ENCODE assay signal across 20 cellular contexts in genomic region chr18:9292047-9292446, GRCh38. TPM values are rescaled to one million over a fixed set of nuclear protein-coding genes. Genes with fewer than 3 reads are reported as not detected.
A peak's percentile ranks its signal among the peaks of the same experiment; 100 is the strongest.
DNase-seq lines count a peak whose midpoint lies in the region; ATAC-seq, FAIRE-seq and TF ChIP-seq lines count a peak whose summit lies in the region.
"Had no signal": no experiment of that assay in that cellular context is flagged by ENCODE, and none has a peak within 500 bp of the region (broad histone marks: within the 10 kb centered on the region; RNA-seq: fewer than 3 reads in every experiment).

No MANE protein-coding gene starts in this region.

- H3F3A ChIP-seq in smooth muscle cell (ENCODE audit: low read depth), result no peaks in the 10 kb centered on the region

- H3K4me3 ChIP-seq in A549 (no peak overlapping the region), IMR-90 (ENCODE audit: insufficient read depth, low read depth, low read length) (no peak overlapping the region), mesendoderm (ENCODE audit: low read length) (no peak overlapping the region), smooth muscle cell (no peak overlapping the region)
- H3K4me3 ChIP-seq: BLaER1 treated with 17β-estradiol and CSF1 and Interleukin-3, amounts not matched to agents 10 nM and 100 nM had no signal

- H3K4ac ChIP-seq in IMR-90 (ENCODE audit: low read depth, low read length) (no peak overlapping the region; the same call in 1 of the 2 replicates), mesendoderm (ENCODE audit: low read depth, low read length) (no peak overlapping the region)

- no peak for ATAC-seq in A549
- no peak for ATAC-seq in IMR-90 (ENCODE audit: low read depth)
- ATAC-seq in HG03432 (IDR thresholded peaks at IDR 0.05; ENCODE audit: unreplicated experiment), result no peak
- ATAC-seq: CD8-positive, alpha-beta T cell had no signal

- TF ChIP-seq EP300 in A549 (IDR thresholded peaks at IDR 0.05), result no peak

- H2BK120ac ChIP-seq in IMR-90 (ENCODE audit: low read depth, low read length) (0 out of 2 replicates have a peak overlapping the region, but pooled peaks have one; percentile 52), mesendoderm (ENCODE audit: low read depth, low read length) (no peak overlapping the region)

- in situ Hi-C loops in IMR-90 (cut with MboI; ENCODE audit: low sequenced_read_pairs), result no loop called here

- CTCF ChIA-PET in A549 (lab: Yijun Ruan, JAX), result no interaction called here
- CTCF ChIA-PET in IMR-90 (lab: Yijun Ruan, JAX), result no interaction called here

- BruUV-seq in IMR-90 (replicated peaks; lab: Mats Ljungman, UMichigan), result no TSS peak

- H3K9me3 ChIP-seq in A549 (peaks cover 6% of the 10 kb centered on the region), IMR-90 (ENCODE audit: control insufficient read depth, insufficient read depth, low read length) (peaks cover 12% of the 10 kb centered on the region), smooth muscle cell (replicated peaks; ENCODE audit: low read depth) (no peaks in the 10 kb centered on the region)

- dilution Hi-C loops in IMR-90 (cut with HindIII; ENCODE audit: low sequenced_read_pairs, unreplicated experiment), result no loop called here

- H3K27me3 ChIP-seq in IMR-90 (ENCODE audit: control insufficient read depth, insufficient read depth, low read length) (no peaks in the 10 kb centered on the region), mesendoderm (ENCODE audit: insufficient read depth, low read length, poor library complexity) (no peaks in the 10 kb centered on the region), smooth muscle cell (ENCODE audit: low read depth) (no peaks in the 10 kb centered on the region)
- H3K27me3 ChIP-seq: BLaER1 treated with 17β-estradiol and CSF1 and Interleukin-3, amounts not matched to agents 10 nM and 100 nM had no signal

- H3K14ac ChIP-seq in IMR-90 (replicated peaks; ENCODE audit: low read depth, low read length), result no peak overlapping the region

- H3K79me2 ChIP-seq in mesendoderm (ENCODE audit: control insufficient read depth, insufficient read depth, low read length) (no peaks in the 10 kb centered on the region), smooth muscle cell (ENCODE audit: low read depth) (no peaks in the 10 kb centered on the region)

- no peaks in the 10 kb centered on the region for H4K20me1 ChIP-seq in IMR-90 (ENCODE audit: insufficient read depth, low read length)
- no peaks in the 10 kb centered on the region for H4K20me1 ChIP-seq in smooth muscle cell (ENCODE audit: low read depth)
- H4K20me1 ChIP-seq: BLaER1 treated with 17β-estradiol and CSF1 and Interleukin-3, amounts not matched to agents 10 nM and 100 nM had no signal

- POLR2A ChIA-PET in A549 (lab: Yijun Ruan, JAX) (no interaction called here), IMR-90 (lab: Charles Lee; ENCODE audit: unreplicated experiment) (no interaction called here)

- 0 out of 2 replicates have a peak, but pooled peaks cover 3% of the 10 kb centered on the region for H3K9me1 ChIP-seq in IMR-90 (ENCODE audit: insufficient read depth, low read length)

- TF ChIP-seq POLR2A in A549 (IDR thresholded peaks at IDR 0.05; ENCODE audit: low read length) (no peak), IMR-90 (IDR thresholded peaks at IDR 0.05; ENCODE audit: low read depth, low read length) (no peak)

- H3K18ac ChIP-seq in IMR-90 (ENCODE audit: low read depth, low read length) (peak overlapping the region; percentile 65), mesendoderm (ENCODE audit: low read length) (no peak overlapping the region)

- WGBS in A549 (ENCODE audit: missing lambda C conversion rate), result 61% methylated on average over 2 of the region's 2 CpGs
- WGBS in IMR-90 (ENCODE audit: extremely low coverage in 2 of 2, insufficient read length in 1 of 2), 2 experiments, result 40% methylated on average over 1 of the region's 2 CpGs; no CpG with 5 or more reads in 1 of the 2 experiments
- no CpG with 5 or more reads among the region's 2 CpGs for WGBS in mesendoderm (ENCODE audit: extremely low coverage, insufficient coverage, low lambda C conversion rate)
- 99% methylated on average over 2 of the region's 2 CpGs for WGBS in smooth muscle cell (ENCODE audit: low lambda C conversion rate)

- no peak overlapping the region for H2AK5ac ChIP-seq in IMR-90 (ENCODE audit: low read depth, low read length)
- no peak overlapping the region for H2AK5ac ChIP-seq in mesendoderm (ENCODE audit: low read length)

- no peak overlapping the region for H3K23ac ChIP-seq in IMR-90 (ENCODE audit: low read depth, low read length)
- no peak overlapping the region for H3K23ac ChIP-seq in mesendoderm (ENCODE audit: low read length)

- no peak for FAIRE-seq in A549 (lab: Jason Lieb, UNC)
- FAIRE-seq: A204.1, D721Med, G401.6, GM12891, GM19239 had no signal

- H4K5ac ChIP-seq in IMR-90 (ENCODE audit: low read depth, low read length), result no peak overlapping the region; the same call in 1 of the 2 replicates
- H4K5ac ChIP-seq in mesendoderm (ENCODE audit: low read length), result no peak overlapping the region

- H3K4me2 ChIP-seq in A549 (no peak overlapping the region), IMR-90 (ENCODE audit: low read depth, low read length) (no peak overlapping the region), mesendoderm (ENCODE audit: low read length) (no peak overlapping the region), smooth muscle cell (no peak overlapping the region)
- H3K4me2 ChIP-seq: BLaER1 treated with 17β-estradiol and CSF1 and Interleukin-3, amounts not matched to agents 10 nM and 100 nM had no signal

- H2AFZ ChIP-seq in IMR-90 (replicated peaks; ENCODE audit: low read length, poor library complexity), result no peak overlapping the region
- no peak overlapping the region for H2AFZ ChIP-seq in smooth muscle cell (ENCODE audit: low read depth)

- H3K56ac ChIP-seq in IMR-90 (ENCODE audit: extremely low read depth, insufficient read depth, low read length) (no peak overlapping the region), mesendoderm (ENCODE audit: low read length) (no peak overlapping the region)

- H3K4me1 ChIP-seq in A549 (no peaks in the 10 kb centered on the region), IMR-90 (ENCODE audit: control insufficient read depth, insufficient read depth, low read length) (peaks cover 8% of the 10 kb centered on the region), mesendoderm (ENCODE audit: control insufficient read depth, low read depth, low read length) (no peaks in the 10 kb centered on the region), smooth muscle cell (ENCODE audit: low read depth) (peaks cover 4% of the 10 kb centered on the region)
- H3K4me1 ChIP-seq: BLaER1 treated with 17β-estradiol and CSF1 and Interleukin-3, amounts not matched to agents 10 nM and 100 nM; Caco-2 had no signal

- intact Hi-C loops in IMR-90 (cut with micrococcal nuclease), result loop anchor here (5.0 kb wide), 1 partner anchor 40 kb away; the partner anchor contains the start of gene TWSG1

- TF ChIP-seq RAD21 in A549 (conservative IDR thresholded peaks at IDR 0.05 in 1 of 2, IDR thresholded peaks at IDR 0.05 in 1 of 2) (no peak), IMR-90 (IDR thresholded peaks at IDR 0.05; ENCODE audit: low read length) (no peak)

- no peak overlapping the region for H4K91ac ChIP-seq in IMR-90 (ENCODE audit: insufficient read depth, low read depth, low read length)

- H2AK9ac ChIP-seq in IMR-90 (replicated peaks; ENCODE audit: low read depth, low read length, poor library complexity), result no peak overlapping the region

- H2BK5ac ChIP-seq in IMR-90 (ENCODE audit: low read depth, low read length, poor library complexity, severe bottlenecking), result no peak overlapping the region
- H2BK5ac ChIP-seq in mesendoderm (ENCODE audit: low read length), result no peak overlapping the region

- H4K8ac ChIP-seq in IMR-90 (ENCODE audit: low read depth in 2 of 2, low read length in 2 of 2), result no peak overlapping the region
- H4K8ac ChIP-seq in mesendoderm (ENCODE audit: low read depth, low read length), result no peak overlapping the region

- no peak for DNase-seq in A549 (ENCODE audit: low read depth in 1 of 2, low spot score in 1 of 2)
- no peak for DNase-seq in IMR-90
- no peak for DNase-seq in mesendoderm
- no peak for DNase-seq in smooth muscle cell (lab: John Stamatoyannopoulos, UW; ENCODE audit: unreplicated experiment)
- DNase-seq: 8988T; AML-193; Caco-2; Calu3; CD4-positive, alpha-beta T cell; CD8-positive, alpha-beta T cell; DMS79 treated with DMSO at 0.1 percent for 48 hours; GF-D8 had no signal

- H3K27ac ChIP-seq in A549, result no peak overlapping the region
- no peak overlapping the region for H3K27ac ChIP-seq in IMR-90 (ENCODE audit: insufficient read depth, low read length)
- H3K27ac ChIP-seq in mesendoderm (ENCODE audit: low read depth, low read length), result peak overlapping the region; percentile 8
- H3K27ac ChIP-seq in smooth muscle cell (ENCODE audit: low read depth), result no peak overlapping the region
- H3K27ac ChIP-seq: BLaER1 treated with 17β-estradiol and CSF1 and Interleukin-3, amounts not matched to agents 10 nM and 100 nM; C4-2B had no signal

- peak overlapping the region; percentile 70; the same call in 1 of the 2 replicates for H2BK20ac ChIP-seq in IMR-90 (ENCODE audit: low read depth, low read length)

- H2BK15ac ChIP-seq in IMR-90 (ENCODE audit: low read depth, low read length) (peak overlapping the region; percentile 21; the same call in 1 of the 3 replicates), mesendoderm (replicated peaks; ENCODE audit: low read depth) (no peak overlapping the region)

- no peaks in the 10 kb centered on the region for H3K79me1 ChIP-seq in IMR-90 (ENCODE audit: low read depth in 1 of 2, low read length in 2 of 2)
- no peaks in the 10 kb centered on the region for H3K79me1 ChIP-seq in mesendoderm (ENCODE audit: low read length)

- H3K36me3 ChIP-seq in IMR-90 (ENCODE audit: control insufficient read depth, insufficient read depth, low read length) (no peaks in the 10 kb centered on the region), mesendoderm (ENCODE audit: control insufficient read depth, insufficient read depth, low read length) (no peaks in the 10 kb centered on the region), smooth muscle cell (ENCODE audit: low read depth) (no peaks in the 10 kb centered on the region)
- H3K36me3 ChIP-seq: BLaER1 treated with 17β-estradiol and CSF1 and Interleukin-3, amounts not matched to agents 10 nM and 100 nM had no signal

- H3K9ac ChIP-seq in IMR-90 (ENCODE audit: low read depth, low read length), result no peak overlapping the region
- H3K9ac ChIP-seq in mesendoderm (ENCODE audit: low read length), result no peak overlapping the region
- no peak overlapping the region for H3K9ac ChIP-seq in smooth muscle cell (ENCODE audit: low read depth)
- H3K9ac ChIP-seq: BLaER1 treated with 17β-estradiol and CSF1 and Interleukin-3, amounts not matched to agents 10 nM and 100 nM had no signal

- TF ChIP-seq CTCF in A549 (IDR thresholded peaks at IDR 0.05) (no peak), IMR-90 (conservative IDR thresholded peaks at IDR 0.05; ENCODE audit: low read depth, low read length) (no peak), smooth muscle cell (IDR thresholded peaks at IDR 0.05; ENCODE audit: borderline replicate concordance, insufficient read depth, poor library complexity, severe bottlenecking) (no peak)

RNA-seq across cellular contexts. Expression of gene TWSG1, which starts 42.5 kb away (rescaled TPM):
- 38.3 and 38.5 TPM in 2 replicates for polyA plus RNA-seq in A549 (2011; rRNA removed)
- polyA plus RNA-seq in A549 (2012; cell fraction: cytosol; rRNA removed), result 11.7 and 13.7 TPM in 2 replicates
- polyA plus RNA-seq in A549 (2012; cell fraction: nucleus; rRNA removed), result 5.8 and 7.6 TPM in 2 replicates
- 18.1 to 20.6 TPM (median 19.4 TPM) in 3 replicates for polyA plus RNA-seq in A549 (2017; fragmentation: RNase III; extraction: RNeasy Plus Mini Kit Qiagen cat#74134 plus additional on column Dnase treatment)
- polyA minus RNA-seq in A549 (2011; rRNA and poly(A)+ RNA removed), result 52.7 TPM in 2 replicates
- 115 and 151 TPM in 2 replicates for total RNA-seq in IMR-90 (2012; rRNA removed)
- polyA plus RNA-seq in IMR-90 (2012; rRNA removed), result 69.4 and 80.4 TPM in 2 replicates
- 40.7 and 86.9 TPM in 2 replicates for polyA plus RNA-seq in IMR-90 (2012; cell fraction: cytosol; rRNA removed)
- polyA plus RNA-seq in IMR-90 (2012; cell fraction: nucleus; rRNA removed; ENCODE audit: low replicate concordance), result 10.9 and 32.1 TPM in 2 replicates
- polyA plus RNA-seq in mesendoderm (2013, experiment 1 of 2), result 18.8 TPM
- 18.8 TPM for polyA plus RNA-seq in mesendoderm (2013, experiment 2 of 2)
- total RNA-seq in smooth muscle cell, result 104 and 148 TPM in 2 replicates
- polyA plus RNA-seq in smooth muscle cell, result 49.9 and 71.4 TPM in 2 replicates
